ENCODE assay signal across 8 cellular contexts in genomic region chr20:35947489-35947888, GRCh38. TPM values are rescaled to one million over a fixed set of nuclear protein-coding genes. Genes with fewer than 3 reads are reported as not detected.
DNase-seq lines count a peak whose midpoint lies in the region; ATAC-seq, FAIRE-seq and TF ChIP-seq lines count a peak whose summit lies in the region.

No MANE protein-coding gene starts in this region.

- peaks cover 9% of the 10 kb centered on the region for H3K79me2 ChIP-seq in HepG2 (ENCODE audit: insufficient read depth, low read length)

- H3K27me3 ChIP-seq in HepG2 (ENCODE audit: control insufficient read depth in 1 of 2, insufficient read depth in 2 of 2, low read length in 2 of 2): no peaks in the 10 kb centered on the region

- H2AFZ ChIP-seq in HepG2 (ENCODE audit: low read length): no peak overlapping the region

- WGBS in HepG2 (ENCODE audit: low lambda C conversion rate): 83% methylated on average over 9 of the region's 9 CpGs

- DNase-seq in NCI-H510A treated with DMSO at 0.1 percent for 48 hours (lab: John Stamatoyannopoulos, UW): peak; percentile 42
- no peak for DNase-seq in NCI-H510A (lab: John Stamatoyannopoulos, UW)
- DNase-seq in LNCaP clone FGC (ENCODE audit: low read depth): no peak
- peak; percentile 56 for DNase-seq in activated CD8-positive, alpha-beta T cell treated with anti-CD3 and anti-CD28 coated beads, Interleukin-2, amount 10 ng/mL, durations not matched to agents 7 days and 5 days
- peak; percentile 69 for DNase-seq in HepG2 (ENCODE audit: low spot score)
- DNase-seq in cerebellum (ENCODE audit: low spot score): no peak

- CTCF ChIA-PET in activated CD8-positive, alpha-beta T cell treated with anti-CD3 and anti-CD28 coated beads, Interleukin-2, amount 10 ng/mL, durations not matched to agents 7 days and 5 days (lab: Charles Lee): interaction anchor here (0.6 to 6.7 kb wide), 18 partner anchors 7 to 329 kb away, joined by 3 to 28 read pairs (median 4); partner anchors contain the start of genes RBM39 and SCAND1
- CTCF ChIA-PET in HepG2 (lab: Yijun Ruan, JAX; ENCODE audit: low intra/inter-chr PET ratio, low total read pairs): no interaction called here

- H3K9me3 Mint-ChIP-seq in activated CD8-positive, alpha-beta T cell treated with anti-CD3 and anti-CD28 coated beads, Interleukin-2, amount 10 ng/mL, durations not matched to agents 7 days and 5 days (ENCODE audit: insufficient read depth): no peaks in the 10 kb centered on the region

- H3K4me3 ChIP-seq in LNCaP clone FGC (ENCODE audit: low read depth, low read length) (no peak overlapping the region), HepG2 (replicated peaks in 1 of 3; ENCODE audit: insufficient read depth in 1 of 3, low read depth in 2 of 3, low read length in 3 of 3) (no peak overlapping the region)

- H3K27ac ChIP-seq in HepG2 (ENCODE audit: extremely low read length, insufficient read depth, low read length): no peak overlapping the region

- H3K4me1 Mint-ChIP-seq in activated CD8-positive, alpha-beta T cell treated with anti-CD3 and anti-CD28 coated beads, Interleukin-2, amount 10 ng/mL, durations not matched to agents 7 days and 5 days (ENCODE audit: low read depth): peaks cover 10% of the 10 kb centered on the region

- no peaks in the 10 kb centered on the region for H3K9me3 ChIP-seq in HepG2 (ENCODE audit: low read length)

- H3K36me3 Mint-ChIP-seq in activated CD8-positive, alpha-beta T cell treated with anti-CD3 and anti-CD28 coated beads, Interleukin-2, amount 10 ng/mL, durations not matched to agents 7 days and 5 days (ENCODE audit: low read depth): peaks cover 21% of the 10 kb centered on the region

- TF ChIP-seq CTCF in LNCaP clone FGC (IDR thresholded peaks at IDR 0.05; ENCODE audit: control insufficient read depth, extremely low read depth, insufficient read depth) (peak; percentile 44), HepG2 (CRISPR knock-in tag; IDR thresholded peaks at IDR 0.05) (peak; percentile 58)

- TF ChIP-seq EP300 in HepG2 (IDR thresholded peaks at IDR 0.05; ENCODE audit: low read depth in 2 of 2, low read length in 2 of 2): no peak
- TF ChIP-seq EP300 in HepG2 (CRISPR knock-in tag; IDR thresholded peaks at IDR 0.05; ENCODE audit: borderline replicate concordance): no peak

- in situ Hi-C loops in HepG2 (cut with HindIII; ENCODE audit: extremely low pct_ligation_motif_present, low pct_unique_long_range_greater_than_20kb): no loop called here

- POLR2A ChIA-PET in activated CD8-positive, alpha-beta T cell treated with anti-CD3 and anti-CD28 coated beads, Interleukin-2, amount 10 ng/mL, durations not matched to agents 7 days and 5 days (lab: Charles Lee): interaction anchor here (1.1 kb wide), 1 partner anchor 205 kb away, joined by 3 read pairs; no protein-coding TSS in a partner anchor
- POLR2A ChIA-PET in HepG2 (lab: Yijun Ruan, JAX): interaction anchor here (1.0 kb wide), 1 partner anchor 205 kb away, joined by 4 read pairs; the partner anchor contains the start of gene RBM39

- H3K36me3 ChIP-seq in HepG2 (replicated peaks in 1 of 2; ENCODE audit: control insufficient read depth in 1 of 2, insufficient read depth in 2 of 2, low read length in 2 of 2): peaks cover 11 to 17% of the 10 kb centered on the region in 2 experiments

- no peak overlapping the region for H3K4me2 ChIP-seq in HepG2 (ENCODE audit: low read depth, low read length)

- no peak for TF ChIP-seq POLR2A in HepG2 (IDR thresholded peaks at IDR 0.05; ENCODE audit: insufficient read depth in 1 of 2, low read depth in 2 of 2, low read length in 2 of 2)

- H3K27ac Mint-ChIP-seq in activated CD8-positive, alpha-beta T cell treated with anti-CD3 and anti-CD28 coated beads, Interleukin-2, amount 10 ng/mL, durations not matched to agents 7 days and 5 days: no peak overlapping the region

- peaks cover 16% of the 10 kb centered on the region for H3K4me1 ChIP-seq in HepG2 (ENCODE audit: insufficient read depth, low read length)

- TF ChIP-seq RAD21 in HepG2 (CRISPR knock-in tag; IDR thresholded peaks at IDR 0.05): 0 out of 2 replicates have a peak, but pooled peaks have one; percentile 26

- no peak for FAIRE-seq in HepG2 (lab: Jason Lieb, UNC)

- no TSS peak for BruUV-seq in HepG2 (replicated peaks; lab: Mats Ljungman, UMichigan)

- no peak overlapping the region for H3K9ac ChIP-seq in HepG2 (ENCODE audit: insufficient read depth, low read depth, low read length)

- ATAC-seq in activated CD8-positive, alpha-beta T cell treated with anti-CD3 and anti-CD28 coated beads, Interleukin-2, amount 10 ng/mL, durations not matched to agents 7 days and 5 days: peak; percentile 79
- peak; percentile 82 for ATAC-seq in HepG2
- ATAC-seq in HG03565 (IDR thresholded peaks at IDR 0.05; ENCODE audit: unreplicated experiment): no peak
- ATAC-seq in HG03460 (IDR thresholded peaks at IDR 0.05; ENCODE audit: unreplicated experiment): no peak

- H3K4me3 Mint-ChIP-seq in activated CD8-positive, alpha-beta T cell treated with anti-CD3 and anti-CD28 coated beads, Interleukin-2, amount 10 ng/mL, durations not matched to agents 7 days and 5 days: no peak overlapping the region

- intact Hi-C loops in HepG2 (cut with micrococcal nuclease; ENCODE audit: unreplicated experiment): no loop called here

- no peaks in the 10 kb centered on the region for H3K27me3 Mint-ChIP-seq in activated CD8-positive, alpha-beta T cell treated with anti-CD3 and anti-CD28 coated beads, Interleukin-2, amount 10 ng/mL, durations not matched to agents 7 days and 5 days (ENCODE audit: low read depth)

- no peaks in the 10 kb centered on the region for H4K20me1 ChIP-seq in HepG2 (ENCODE audit: insufficient read depth, low read length)

TF ChIP-seq in HepG2, 621 proteins besides CTCF, POLR2A, EP300 and RAD21 (continues in another document):
- TF ChIP-seq TCF7L2 (IDR thresholded peaks at IDR 0.05; ENCODE audit: low read depth, low read length): no peak
- peak; percentile 49 for TF ChIP-seq YY1 (IDR thresholded peaks at IDR 0.05; ENCODE audit: insufficient read depth, insufficient replicate concordance, low read depth, low read length)
- no peak for TF ChIP-seq ZNF652 (CRISPR knock-in tag; IDR thresholded peaks at IDR 0.05; ENCODE audit: borderline replicate concordance, low read depth)
- peak; percentile 53; the same call in 1 of the 2 replicates for TF ChIP-seq ZNF501 (CRISPR knock-in tag; IDR thresholded peaks at IDR 0.05)

RNA-seq across cellular contexts. Expression of gene SCAND1, which starts 6.8 kb away (rescaled TPM):
- total RNA-seq in activated CD8-positive, alpha-beta T cell treated with anti-CD3 and anti-CD28 coated beads, Interleukin-2, amount 10 ng/mL, durations not matched to agents 7 days and 5 days: 10 to 100 TPM; 63.2 to 64.7 TPM
- total RNA-seq in HepG2 (2016; rRNA removed; fragmentation: Illumina TruSeq; extraction: Trizol) (86.3 and 109 TPM in 2 replicates), cerebellum (10.6 TPM)
- total RNA-seq in HepG2 (2016; cell fraction: cytosol; rRNA removed; fragmentation: Illumina TruSeq; extraction: Trizol; ENCODE audit: low read depth): 35.8 and 45.6 TPM in 2 replicates
- 84.6 and 104 TPM in 2 replicates for total RNA-seq in HepG2 (2016; cell fraction: insoluble cytoplasmic fraction; rRNA removed; fragmentation: Illumina TruSeq; extraction: Trizol)
- total RNA-seq in HepG2 (2016; cell fraction: membrane; rRNA removed; fragmentation: Illumina TruSeq; extraction: Trizol): 37.7 and 45.1 TPM in 2 replicates
- total RNA-seq in HepG2 (2016; cell fraction: nucleus; rRNA removed; fragmentation: Illumina TruSeq; extraction: Trizol): 33.5 and 37.6 TPM in 2 replicates
- polyA plus RNA-seq in HepG2 (2011; rRNA removed): 19.3 and 25.5 TPM in 2 replicates
- 23.9 and 54.3 TPM in 2 replicates for polyA plus RNA-seq in HepG2 (2011; cell fraction: cytosol; rRNA removed)
- polyA plus RNA-seq in HepG2 (2011; cell fraction: nucleus; rRNA removed): 51.9 and 57.0 TPM in 2 replicates
- polyA plus RNA-seq in HepG2 (2012): 21.2 and 23.7 TPM in 2 replicates
- polyA plus RNA-seq in HepG2 (2016; cell fraction: cytosol; fragmentation: Illumina TruSeq; extraction: Trizol; ENCODE audit: low read depth): 35.0 and 35.6 TPM in 2 replicates
- 80.7 and 95.3 TPM in 2 replicates for polyA plus RNA-seq in HepG2 (2016; cell fraction: insoluble cytoplasmic fraction; fragmentation: Illumina TruSeq; extraction: Trizol; ENCODE audit: low read depth)
- 26.0 and 27.7 TPM in 2 replicates for polyA plus RNA-seq in HepG2 (2016; cell fraction: membrane; fragmentation: Illumina TruSeq; extraction: Trizol; ENCODE audit: low read depth)
- 59.0 and 66.7 TPM in 2 replicates for polyA plus RNA-seq in HepG2 (2016; cell fraction: nucleus; fragmentation: Illumina TruSeq; extraction: Trizol; ENCODE audit: insufficient read depth, low read depth)
- 4.2 and 28.6 TPM in 2 replicates for polyA minus RNA-seq in HepG2 (2011; rRNA and poly(A)+ RNA removed; ENCODE audit: low replicate concordance)
- 37.4 and 37.9 TPM in 2 replicates for polyA minus RNA-seq in HepG2 (2011; cell fraction: cytosol; rRNA and poly(A)+ RNA removed)
- polyA minus RNA-seq in HepG2 (2011; cell fraction: nucleus; rRNA and poly(A)+ RNA removed): 10.8 and 19.3 TPM in 2 replicates

RNA-seq across cellular contexts. Expression of gene CNBD2, which starts 20.9 kb away (rescaled TPM):
- total RNA-seq in activated CD8-positive, alpha-beta T cell treated with anti-CD3 and anti-CD28 coated beads, Interleukin-2, amount 10 ng/mL, durations not matched to agents 7 days and 5 days: 1 to 10 TPM; 4.9 to 6.1 TPM
- total RNA-seq in HepG2 (2016; rRNA removed; fragmentation: Illumina TruSeq; extraction: Trizol) (12.4 and 13.8 TPM in 2 replicates), cerebellum (5.2 TPM)
- 12.1 and 21.0 TPM in 2 replicates for total RNA-seq in HepG2 (2016; cell fraction: cytosol; rRNA removed; fragmentation: Illumina TruSeq; extraction: Trizol; ENCODE audit: low read depth)
- 12.3 and 13.6 TPM in 2 replicates for total RNA-seq in HepG2 (2016; cell fraction: insoluble cytoplasmic fraction; rRNA removed; fragmentation: Illumina TruSeq; extraction: Trizol)
- 17.3 and 23.9 TPM in 2 replicates for total RNA-seq in HepG2 (2016; cell fraction: membrane; rRNA removed; fragmentation: Illumina TruSeq; extraction: Trizol)
- total RNA-seq in HepG2 (2016; cell fraction: nucleus; rRNA removed; fragmentation: Illumina TruSeq; extraction: Trizol): 10.0 and 11.4 TPM in 2 replicates
- 22.8 and 23.4 TPM in 2 replicates for polyA plus RNA-seq in HepG2 (2011; rRNA removed)
- polyA plus RNA-seq in HepG2 (2011; cell fraction: cytosol; rRNA removed): 21.1 and 24.5 TPM in 2 replicates
- 18.7 and 23.9 TPM in 2 replicates for polyA plus RNA-seq in HepG2 (2011; cell fraction: nucleus; rRNA removed)
- 12.3 and 14.5 TPM in 2 replicates for polyA plus RNA-seq in HepG2 (2012)
- 19.5 and 24.0 TPM in 2 replicates for polyA plus RNA-seq in HepG2 (2016; cell fraction: cytosol; fragmentation: Illumina TruSeq; extraction: Trizol; ENCODE audit: low read depth)
- polyA plus RNA-seq in HepG2 (2016; cell fraction: insoluble cytoplasmic fraction; fragmentation: Illumina TruSeq; extraction: Trizol; ENCODE audit: low read depth): 15.6 and 19.5 TPM in 2 replicates
- polyA plus RNA-seq in HepG2 (2016; cell fraction: membrane; fragmentation: Illumina TruSeq; extraction: Trizol; ENCODE audit: low read depth): 18.5 and 22.3 TPM in 2 replicates
- polyA plus RNA-seq in HepG2 (2016; cell fraction: nucleus; fragmentation: Illumina TruSeq; extraction: Trizol; ENCODE audit: insufficient read depth, low read depth): 16.4 and 20.6 TPM in 2 replicates
- polyA minus RNA-seq in HepG2 (2011; rRNA and poly(A)+ RNA removed; ENCODE audit: low replicate concordance): 2.0 and 5.3 TPM in 2 replicates
- 4.2 and 5.2 TPM in 2 replicates for polyA minus RNA-seq in HepG2 (2011; cell fraction: cytosol; rRNA and poly(A)+ RNA removed)
- 7.7 and 8.5 TPM in 2 replicates for polyA minus RNA-seq in HepG2 (2011; cell fraction: nucleus; rRNA and poly(A)+ RNA removed)

Comparison
In these comparisons a context has a peak if more than half of its experiments do, and no peak if none do; other contexts are left out.
1. DNase-seq: peak in NCI-H510A treated with DMSO at 0.1 percent for 48 hours (single experiment), activated CD8-positive, alpha-beta T cell treated with anti-CD3 and anti-CD28 coated beads, Interleukin-2, amount 10 ng/mL, durations not matched to agents 7 days and 5 days (single experiment) and HepG2 (single experiment); none in NCI-H510A (single experiment), LNCaP clone FGC (single experiment) and cerebellum (single experiment).
2. ATAC-seq: peak in activated CD8-positive, alpha-beta T cell treated with anti-CD3 and anti-CD28 coated beads, Interleukin-2, amount 10 ng/mL, durations not matched to agents 7 days and 5 days (single experiment) and HepG2 (single experiment); none in HG03565 (single experiment) and HG03460 (single experiment).